Comparison of ENCODE assay signal across 1 cellular context in genomic region chr12:57520008-57520726, GRCh38.
TF ChIP-seq lines count a peak whose summit lies in the region.

Gene DDIT3, minus strand, starts transcription at chr12:57520514. Its CDS starts 3,108 bp downstream, at chr12:57517406.

TF ChIP-seq in HepG2, 621 proteins besides CTCF, POLR2A, EP300 and RAD21 (continued from another document and continues in another):
- TF ChIP-seq AHDC1 (CRISPR knock-in tag; IDR thresholded peaks at IDR 0.05; ENCODE audit: borderline replicate concordance) (no peak), ZNF296 (CRISPR knock-in tag; conservative IDR thresholded peaks at IDR 0.05) (no peak; the same call in 1 of the 2 replicates), SIN3A (IDR thresholded peaks at IDR 0.05; ENCODE audit: borderline replicate concordance, low read depth, low read length) (peak; percentile 71; the same call in 1 of the 2 replicates), ZNF430 (CRISPR knock-in tag; IDR thresholded peaks at IDR 0.05) (peak; percentile 81), ZNF772 (CRISPR knock-in tag; IDR thresholded peaks at IDR 0.05) (no peak), FOXM1 (CRISPR knock-in tag; IDR thresholded peaks at IDR 0.05) (no peak), ZNF205 (CRISPR knock-in tag; IDR thresholded peaks at IDR 0.05) (no peak), ZNF484 (CRISPR knock-in tag; IDR thresholded peaks at IDR 0.05; ENCODE audit: borderline replicate concordance, low read depth) (no peak), ZNF362 (CRISPR knock-in tag; IDR thresholded peaks at IDR 0.05; ENCODE audit: borderline replicate concordance) (0 out of 2 replicates have a peak, but pooled peaks have one; percentile 25), ZBTB7A (CRISPR knock-in tag; IDR thresholded peaks at IDR 0.05) (no peak), ATF2 (CRISPR knock-in tag; IDR thresholded peaks at IDR 0.05) (no peak), CREB1 (IDR thresholded peaks at IDR 0.05) (peak; percentile 85), CREB1 (CRISPR knock-in tag; IDR thresholded peaks at IDR 0.05) (peak; percentile 92), ZNF24 (IDR thresholded peaks at IDR 0.05) (0 out of 2 replicates have a peak, but pooled peaks have one; percentile 47), TP53 (CRISPR knock-in tag; conservative IDR thresholded peaks at IDR 0.05) (no peak), MXD1 (CRISPR knock-in tag; IDR thresholded peaks at IDR 0.05) (no peak), SIN3B (IDR thresholded peaks at IDR 0.05; ENCODE audit: low read length) (no peak), BCL3 (CRISPR knock-in tag; IDR thresholded peaks at IDR 0.05) (peak; percentile 62; the same call in 1 of the 2 replicates), ZNF572 (CRISPR knock-in tag; IDR thresholded peaks at IDR 0.05) (no peak), ZNF101 (CRISPR knock-in tag; IDR thresholded peaks at IDR 0.05; ENCODE audit: borderline replicate concordance, low read depth) (0 out of 2 replicates have a peak, but pooled peaks have one; percentile 46), ZNF333 (CRISPR knock-in tag; IDR thresholded peaks at IDR 0.05; ENCODE audit: borderline replicate concordance) (no peak), DDIT3 (CRISPR knock-in tag; IDR thresholded peaks at IDR 0.05) (no peak; the same call in 1 of the 2 replicates), GTF3A (CRISPR knock-in tag; conservative IDR thresholded peaks at IDR 0.05) (no peak), THRA (CRISPR knock-in tag; IDR thresholded peaks at IDR 0.05; ENCODE audit: borderline replicate concordance) (peak; percentile 68), ZNF276 (CRISPR knock-in tag; IDR thresholded peaks at IDR 0.05; ENCODE audit: low read depth) (no peak), ZNF574 (CRISPR knock-in tag; IDR thresholded peaks at IDR 0.05) (peak; percentile 51), NFIC (IDR thresholded peaks at IDR 0.05; ENCODE audit: low read length) (no peak), ZBTB3 (CRISPR knock-in tag; IDR thresholded peaks at IDR 0.05; ENCODE audit: borderline replicate concordance, low read depth) (0 out of 2 replicates have a peak, but pooled peaks have one; percentile 61), ZNF382 (CRISPR knock-in tag; IDR thresholded peaks at IDR 0.05; ENCODE audit: borderline replicate concordance) (no peak), ZNF609 (CRISPR knock-in tag; IDR thresholded peaks at IDR 0.05; ENCODE audit: borderline replicate concordance) (peak; percentile 67), ZNF558 (CRISPR knock-in tag; IDR thresholded peaks at IDR 0.05; ENCODE audit: borderline replicate concordance) (no peak), ZNF275 (CRISPR knock-in tag; IDR thresholded peaks at IDR 0.05; ENCODE audit: borderline replicate concordance) (no peak), CCDC6 (CRISPR knock-in tag; IDR thresholded peaks at IDR 0.05) (no peak), CAMTA2 (CRISPR knock-in tag; IDR thresholded peaks at IDR 0.05; ENCODE audit: borderline replicate concordance) (no peak; the same call in 1 of the 2 replicates)
